ENCODE assay signal across 11 cellular contexts in genomic region chr3:13013151-13013561, GRCh38.
DNase-seq lines count a peak whose midpoint lies in the region; ATAC-seq and TF ChIP-seq lines count a peak whose summit lies in the region.
"Had no signal": no experiment of that assay in that cellular context is flagged by ENCODE, and none has a peak within 500 bp of the region (broad histone marks: within the 10 kb centered on the region; RNA-seq: fewer than 3 reads in every experiment).

No MANE protein-coding gene starts in this region.

- DNase-seq in CD8-positive, alpha-beta memory T cell, result no peak
- DNase-seq in activated T-helper 2 cell treated with anti-CD3 and anti-CD28 coated beads, Interferon-gamma antibody, Interleukin-2, Interleukin-4, amounts not matched to agents 10 μg/mL and 5 μg/mL and 100 μg/mL, durations not matched to agents 14 hours and 24 hours and 36 hours (ENCODE audit: low spot score), result no peak
- no peak for DNase-seq in naive thymus-derived CD8-positive, alpha-beta T cell
- DNase-seq in NK-92 (lab: John Stamatoyannopoulos, UW; ENCODE audit: unreplicated experiment) (no peak), D341Med (ENCODE audit: low spot score) (no peak), ureter (ENCODE audit: low spot score) (no peak)
- DNase-seq: DMS 273 treated with DMSO at 0.1 percent for 48 hours, NCI-H345, SJCRH30 had no signal

- peak; percentile 25 for TF ChIP-seq POLR2A in GM19099 (IDR thresholded peaks at IDR 0.05; ENCODE audit: extremely low read depth, insufficient read length, low read depth)

- peak overlapping the region; percentile 95 for H3K27ac ChIP-seq in CD8-positive, alpha-beta memory T cell (ENCODE audit: low read depth, low read length)
- H3K27ac ChIP-seq: SJCRH30 had no signal

- H3K9me3 ChIP-seq in CD8-positive, alpha-beta memory T cell (ENCODE audit: low read length), result no peaks in the 10 kb centered on the region
- H3K9me3 ChIP-seq: SJCRH30 had no signal

- no peaks in the 10 kb centered on the region for H3K27me3 Mint-ChIP-seq in CD8-positive, alpha-beta memory T cell
- H3K27me3 Mint-ChIP-seq in activated T-helper 2 cell treated with anti-CD3 and anti-CD28 coated beads, Interferon-gamma antibody, Interleukin-2, Interleukin-4, amounts not matched to agents 10 μg/mL and 5 μg/mL and 100 μg/mL, durations not matched to agents 14 hours and 24 hours and 36 hours (ENCODE audit: low read depth), result no peaks in the 10 kb centered on the region
- H3K27me3 Mint-ChIP-seq in naive thymus-derived CD8-positive, alpha-beta T cell, result no peaks in the 10 kb centered on the region

- no peak for ATAC-seq in naive thymus-derived CD8-positive, alpha-beta T cell
- ATAC-seq in esophagus mucosa, result no peak

- H3K36me3 ChIP-seq in CD8-positive, alpha-beta memory T cell (ENCODE audit: insufficient read depth, low read length), result no peaks in the 10 kb centered on the region
- H3K36me3 ChIP-seq: SJCRH30 had no signal

- H3K9me3 Mint-ChIP-seq in CD8-positive, alpha-beta memory T cell, result no peaks in the 10 kb centered on the region
- no peaks in the 10 kb centered on the region for H3K9me3 Mint-ChIP-seq in activated T-helper 2 cell treated with anti-CD3 and anti-CD28 coated beads, Interferon-gamma antibody, Interleukin-2, Interleukin-4, amounts not matched to agents 10 μg/mL and 5 μg/mL and 100 μg/mL, durations not matched to agents 14 hours and 24 hours and 36 hours
- H3K9me3 Mint-ChIP-seq in naive thymus-derived CD8-positive, alpha-beta T cell, result no peaks in the 10 kb centered on the region

- CTCF ChIA-PET in CD8-positive, alpha-beta memory T cell (lab: Charles Lee), result interaction anchor here (1.3 to 13.0 kb wide), 6 partner anchors 13 to 171 kb away, joined by 3 to 134 read pairs (median 4); partner anchors contain the start of gene RPL32

- H3K27me3 ChIP-seq in CD8-positive, alpha-beta memory T cell (ENCODE audit: insufficient read depth, low read length, poor library complexity, severe bottlenecking), result no peaks in the 10 kb centered on the region
- H3K27me3 ChIP-seq: SJCRH30 had no signal

- intact Hi-C loops in activated T-helper 2 cell treated with anti-CD3 and anti-CD28 coated beads, Interferon-gamma antibody, Interleukin-2, Interleukin-4, amounts not matched to agents 10 μg/mL and 5 μg/mL and 100 μg/mL, durations not matched to agents 14 hours and 24 hours and 36 hours (cut with micrococcal nuclease), result loop anchor here (2.0 to 5.0 kb wide), 4 partner anchors 18 to 821 kb away; partner anchors contain the start of gene NUP210

- peak overlapping the region; percentile 94 to 100 (median 99) for H3K27ac Mint-ChIP-seq in CD8-positive, alpha-beta memory T cell
- H3K27ac Mint-ChIP-seq in activated T-helper 2 cell treated with anti-CD3 and anti-CD28 coated beads, Interferon-gamma antibody, Interleukin-2, Interleukin-4, amounts not matched to agents 10 μg/mL and 5 μg/mL and 100 μg/mL, durations not matched to agents 14 hours and 24 hours and 36 hours, result peak overlapping the region; percentile 99
- H3K27ac Mint-ChIP-seq in naive thymus-derived CD8-positive, alpha-beta T cell, result peak overlapping the region; percentile 95 to 99 (median 99)

- peaks cover 78 to 95% (median 79%) of the 10 kb centered on the region in 3 donors for H3K4me1 Mint-ChIP-seq in CD8-positive, alpha-beta memory T cell
- H3K4me1 Mint-ChIP-seq in activated T-helper 2 cell treated with anti-CD3 and anti-CD28 coated beads, Interferon-gamma antibody, Interleukin-2, Interleukin-4, amounts not matched to agents 10 μg/mL and 5 μg/mL and 100 μg/mL, durations not matched to agents 14 hours and 24 hours and 36 hours (ENCODE audit: low read depth), result peaks cover 74% of the 10 kb centered on the region
- peaks cover 62 to 95% (median 85%) of the 10 kb centered on the region in 4 donors for H3K4me1 Mint-ChIP-seq in naive thymus-derived CD8-positive, alpha-beta T cell

- peak overlapping the region; percentile 84 to 96 (median 86) for H3K4me3 Mint-ChIP-seq in CD8-positive, alpha-beta memory T cell
- H3K4me3 Mint-ChIP-seq in activated T-helper 2 cell treated with anti-CD3 and anti-CD28 coated beads, Interferon-gamma antibody, Interleukin-2, Interleukin-4, amounts not matched to agents 10 μg/mL and 5 μg/mL and 100 μg/mL, durations not matched to agents 14 hours and 24 hours and 36 hours (ENCODE audit: low read depth), result peak overlapping the region; percentile 68
- peak overlapping the region; percentile 80 to 98 (median 90) for H3K4me3 Mint-ChIP-seq in naive thymus-derived CD8-positive, alpha-beta T cell

- POLR2A ChIA-PET in CD8-positive, alpha-beta memory T cell (lab: Charles Lee), result interaction anchor here (0.5 to 5.4 kb wide), 2 partner anchors 19 to 467 kb away, joined by 4 to 26 read pairs; partner anchors contain the start of gene HDAC11
- POLR2A ChIA-PET in naive thymus-derived CD8-positive, alpha-beta T cell (lab: Charles Lee), result interaction anchor here (0.7 to 5.5 kb wide), 5 partner anchors 10 to 58 kb away, joined by 3 to 41 read pairs (median 10); no protein-coding TSS in a partner anchor

- H3K4me1 ChIP-seq in CD8-positive, alpha-beta memory T cell (ENCODE audit: insufficient read depth, low read length), result peaks cover 86% of the 10 kb centered on the region

- H3K36me3 Mint-ChIP-seq in CD8-positive, alpha-beta memory T cell, result peaks cover 0 to 8% (median 6%) of the 10 kb centered on the region in 3 donors
- H3K36me3 Mint-ChIP-seq in activated T-helper 2 cell treated with anti-CD3 and anti-CD28 coated beads, Interferon-gamma antibody, Interleukin-2, Interleukin-4, amounts not matched to agents 10 μg/mL and 5 μg/mL and 100 μg/mL, durations not matched to agents 14 hours and 24 hours and 36 hours (ENCODE audit: low read depth), result peaks cover 26% of the 10 kb centered on the region
- peaks cover 0 to 11% (median 0%) of the 10 kb centered on the region in 3 donors for H3K36me3 Mint-ChIP-seq in naive thymus-derived CD8-positive, alpha-beta T cell

- peak overlapping the region; percentile 63 for H3K4me3 ChIP-seq in CD8-positive, alpha-beta memory T cell (ENCODE audit: low read length)
- H3K4me3 ChIP-seq: SJCRH30 had no signal
